Comparison of ENCODE assay signal across 15 cellular contexts in the genomic region with DNA sequence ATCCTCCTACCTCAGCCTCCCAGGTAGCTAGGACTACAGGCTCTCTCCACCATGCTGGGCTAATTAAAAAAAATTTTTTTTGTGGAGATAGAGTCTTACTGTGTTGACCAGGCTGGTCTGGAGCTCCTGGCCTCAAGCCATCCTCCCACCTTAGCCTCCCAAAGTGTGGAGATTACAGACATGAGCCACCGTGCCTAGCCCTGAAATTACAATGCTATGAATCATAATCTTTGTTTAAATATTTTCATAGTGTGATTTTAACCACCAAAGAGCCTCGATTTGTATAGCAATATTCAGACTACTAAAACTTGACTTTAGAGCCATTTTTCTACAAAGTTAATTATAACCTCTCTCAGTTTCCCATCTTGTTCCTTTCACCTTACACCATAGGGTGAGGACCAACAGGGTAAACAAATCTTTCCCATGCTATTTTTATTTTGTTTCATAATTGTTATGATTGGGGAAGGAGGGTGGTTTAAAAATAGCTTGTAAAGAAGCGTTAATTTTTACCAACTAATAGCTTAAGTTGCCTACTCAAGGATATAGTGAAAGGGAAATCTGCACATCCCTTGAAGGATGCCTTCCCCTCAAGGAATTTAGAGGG. TPM values are rescaled to one million over a fixed set of nuclear protein-coding genes. Genes with fewer than 3 reads are reported as not detected.
DNase-seq lines count a peak whose midpoint lies in the region; ATAC-seq, FAIRE-seq and TF ChIP-seq lines count a peak whose summit lies in the region.
"Had no signal": no experiment of that assay in that cellular context is flagged by ENCODE, and none has a peak within 500 bp of the region (broad histone marks: within the 10 kb centered on the region; RNA-seq: fewer than 3 reads in every experiment).

No MANE protein-coding gene starts in this region.

- peaks cover 41% of the 10 kb centered on the region for H3K4me1 Mint-ChIP-seq in activated CD4-positive, alpha-beta T cell treated with anti-CD3 and anti-CD28 coated beads for 36 hours
- peaks cover 39 to 45% (median 43%) of the 10 kb centered on the region in 3 donors for H3K4me1 Mint-ChIP-seq in IgD-negative memory B cell

- POLR2A ChIA-PET in activated CD4-positive, alpha-beta T cell treated with anti-CD3 and anti-CD28 coated beads for 36 hours (lab: Charles Lee) = interaction anchor here (0.7 kb wide), 1 partner anchor 28 kb away, joined by 3 read pairs; no protein-coding TSS in a partner anchor

- H3K9me3 ChIP-seq in pancreas = no peaks in the 10 kb centered on the region
- H3K9me3 ChIP-seq: thyroid gland had no signal

- H3K36me3 ChIP-seq in pancreas = no peaks in the 10 kb centered on the region
- H3K36me3 ChIP-seq: thyroid gland had no signal

- WGBS in pancreas, 2 donors = 25 to 27% methylated on average over 3 of the region's 3 CpGs

- H3K4me1 ChIP-seq in pancreas = peaks cover 0 to 20% (median 5%) of the 10 kb centered on the region in 3 donors

- no peak overlapping the region for H3K4me3 Mint-ChIP-seq in activated CD4-positive, alpha-beta T cell treated with anti-CD3 and anti-CD28 coated beads for 36 hours
- peak overlapping the region in 2 of 4 donors; percentile 60 to 66 for H3K4me3 Mint-ChIP-seq in IgD-negative memory B cell
- H3K4me3 Mint-ChIP-seq: neural crest cell had no signal

- CTCF ChIA-PET in activated CD4-positive, alpha-beta T cell treated with anti-CD3 and anti-CD28 coated beads for 36 hours (lab: Charles Lee) = interaction anchor here (1.3 to 2.1 kb wide), 2 partner anchors 19 to 34 kb away, joined by 3 to 11 read pairs; no protein-coding TSS in a partner anchor

- intact Hi-C loops in activated CD4-positive, alpha-beta T cell treated with anti-CD3 and anti-CD28 coated beads for 36 hours (cut with DNase I, micrococcal nuclease) = no loop called here
- intact Hi-C loops in pancreas (cut with DNase I) = no loop called here

- peaks cover 36% of the 10 kb centered on the region for H3K36me3 Mint-ChIP-seq in activated CD4-positive, alpha-beta T cell treated with anti-CD3 and anti-CD28 coated beads for 36 hours (ENCODE audit: low read depth)
- H3K36me3 Mint-ChIP-seq in IgD-negative memory B cell = peaks cover 3% of the 10 kb centered on the region

- no peaks in the 10 kb centered on the region for H3K27me3 ChIP-seq in pancreas
- H3K27me3 ChIP-seq: thyroid gland had no signal

- peaks cover 2% of the 10 kb centered on the region for H3K9me3 Mint-ChIP-seq in activated CD4-positive, alpha-beta T cell treated with anti-CD3 and anti-CD28 coated beads for 36 hours (ENCODE audit: low read depth)
- peaks cover 0 to 2% (median 0%) of the 10 kb centered on the region in 3 donors for H3K9me3 Mint-ChIP-seq in IgD-negative memory B cell
- H3K9me3 Mint-ChIP-seq: neural crest cell had no signal

- no peak overlapping the region for H3K27ac Mint-ChIP-seq in activated CD4-positive, alpha-beta T cell treated with anti-CD3 and anti-CD28 coated beads for 36 hours
- peak overlapping the region in 2 of 3 donors; percentile 23 to 64 for H3K27ac Mint-ChIP-seq in IgD-negative memory B cell

- peak overlapping the region in 1 of 4 donors; percentile 1 for H3K27ac ChIP-seq in pancreas
- H3K27ac ChIP-seq: KMS-11, thyroid gland had no signal

- FAIRE-seq in pancreas (lab: Jason Lieb, UNC) = no peak

- no peaks in the 10 kb centered on the region for H3K27me3 Mint-ChIP-seq in activated CD4-positive, alpha-beta T cell treated with anti-CD3 and anti-CD28 coated beads for 36 hours
- no peaks in the 10 kb centered on the region for H3K27me3 Mint-ChIP-seq in IgD-negative memory B cell

- ATAC-seq in activated CD4-positive, alpha-beta T cell treated with anti-CD3 and anti-CD28 coated beads for 36 hours = peak; percentile 62
- ATAC-seq in pancreas (peak in 3 of 4 donors; percentile 36 to 61 (median 61)), HG03196 (IDR thresholded peaks at IDR 0.05; ENCODE audit: unreplicated experiment) (no peak)

- DNase-seq in activated CD4-positive, alpha-beta T cell treated with anti-CD3 and anti-CD28 coated beads for 36 hours = peak; percentile 28
- no peak for DNase-seq in activated CD4-positive, alpha-beta T cell treated with anti-CD3 and anti-CD28 coated beads for 1 hour
- DNase-seq in cardiac fibroblast (ENCODE audit: low read depth in 2 of 2) (peak; percentile 35 to 69), pancreas (no peak), 8988T (no peak), CD1c-positive myeloid dendritic cell (ENCODE audit: extremely low spot score) (no peak)
- DNase-seq: activated CD8-positive, alpha-beta memory T cell treated with anti-CD3 and anti-CD28 coated beads, Interleukin-2, amount 50 U/mL, for 4 hours; NCI-H446; stimulated activated CD4-positive, alpha-beta T cell treated with anti-CD3 and anti-CD28 coated beads, Interleukin-4, amount 100 ng/mL, for 24 hours; T-helper 1 cell; thyroid gland had no signal

- TF ChIP-seq CTCF in cardiac fibroblast (IDR thresholded peaks at IDR 0.05; ENCODE audit: low read depth, low read length) (no peak), pancreas (IDR thresholded peaks at IDR 0.05) (no peak)

- H3K4me3 ChIP-seq in cardiac fibroblast (replicated peaks in 1 of 2; ENCODE audit: low read depth in 2 of 2, low read length in 2 of 2) (no peak overlapping the region), pancreas (no peak overlapping the region)
- H3K4me3 ChIP-seq: thyroid gland had no signal

RNA-seq across cellular contexts. Expression of a gene that starts 32.7 kb away (rescaled TPM):
- total RNA-seq in activated CD4-positive, alpha-beta T cell treated with anti-CD3 and anti-CD28 coated beads for 36 hours = 100 to 1,000 TPM; 262 to 289 TPM
- polyA plus RNA-seq in IgD-negative memory B cell (313 TPM), pancreas (10 to 100 TPM; 38.8 to 47.7 TPM)
- total RNA-seq in pancreas = 10 to 100 TPM; 36.5 to 59.3 (median 47.0) TPM

RNA-seq across cellular contexts. Expression of a gene that starts 54.3 kb away (rescaled TPM):
- 1 to 10 TPM in 1 of 2 experiments, under 1 TPM in 1; 0.82 to 1.1 TPM for total RNA-seq in activated CD4-positive, alpha-beta T cell treated with anti-CD3 and anti-CD28 coated beads for 36 hours
- polyA plus RNA-seq in IgD-negative memory B cell (447 TPM), pancreas (10 to 100 TPM; 33.0 to 36.4 TPM)
- total RNA-seq in pancreas = 10 to 100 TPM; 39.5 to 70.5 (median 45.4) TPM

Comparison
In these comparisons a context has a peak if more than half of its experiments do, and no peak if none do; other contexts are left out.
1. DNase-seq: peak in activated CD4-positive, alpha-beta T cell treated with anti-CD3 and anti-CD28 coated beads for 36 hours (single experiment) and cardiac fibroblast (2 of 2); none in activated CD4-positive, alpha-beta T cell treated with anti-CD3 and anti-CD28 coated beads for 1 hour (single experiment), pancreas (0 of 6), 8988T (single experiment) and CD1c-positive myeloid dendritic cell (single experiment).
2. RNA of a gene that starts 32.7 kb away (total RNA-seq): 262 to 289 TPM in activated CD4-positive, alpha-beta T cell treated with anti-CD3 and anti-CD28 coated beads for 36 hours; 36.5 to 59.3 TPM in pancreas; every median in the first group is over 4 times any median in the second.
3. RNA of a gene that starts 54.3 kb away (total RNA-seq): 39.5 to 70.5 TPM in pancreas; 0.82 to 1.1 TPM in activated CD4-positive, alpha-beta T cell treated with anti-CD3 and anti-CD28 coated beads for 36 hours; every median in the first group is over 10 times any median in the second.